In the genomic region with DNA sequence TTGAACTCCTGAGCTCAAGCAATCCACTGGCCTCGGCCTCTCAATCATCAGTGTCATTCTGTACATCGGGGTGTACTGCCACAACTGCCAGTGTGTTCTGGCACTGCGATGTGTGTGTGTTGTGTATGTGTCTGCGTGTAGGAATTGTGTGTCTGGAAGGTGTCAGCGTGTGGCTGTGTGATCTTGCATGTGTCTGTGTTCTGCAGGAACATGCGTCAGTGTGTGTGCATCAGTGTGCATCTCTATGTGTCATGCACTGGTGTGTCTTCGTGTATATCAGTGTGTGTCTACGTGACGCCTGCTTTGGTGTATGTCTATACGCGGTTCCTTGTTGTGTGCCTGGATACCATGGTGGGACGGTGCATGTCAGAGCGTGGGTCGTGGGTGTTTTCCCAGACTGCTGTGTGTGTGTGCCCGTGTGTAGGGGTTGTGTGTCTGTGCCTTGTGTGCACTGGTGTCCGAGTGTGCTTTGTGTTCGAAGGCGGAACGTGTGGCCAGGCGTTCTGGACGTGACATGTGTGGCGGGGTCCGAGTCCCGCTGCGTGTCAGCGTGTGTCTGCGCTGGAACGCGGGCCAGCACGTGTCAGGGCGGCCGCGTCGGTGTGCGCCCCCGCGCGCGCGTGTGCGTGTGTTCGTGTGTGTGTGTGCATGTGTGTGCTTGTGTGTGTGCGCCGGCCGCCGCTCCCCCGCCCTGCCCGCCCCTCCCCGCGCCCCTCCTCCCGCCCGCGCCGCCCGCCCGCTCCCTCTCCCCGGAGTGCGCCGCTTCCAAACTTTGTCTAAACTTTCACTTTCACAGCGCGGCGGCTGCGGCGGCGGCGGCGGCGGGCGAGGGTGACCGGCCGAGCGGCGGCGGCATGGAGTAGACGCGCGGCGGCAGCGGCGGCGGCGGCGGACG, we compare ENCODE assay signal across 8 cellular contexts. TPM values are rescaled to one million over a fixed set of nuclear protein-coding genes. Genes with fewer than 3 reads are reported as not detected.
DNase-seq lines count a peak whose midpoint lies in the region; ATAC-seq and TF ChIP-seq lines count a peak whose summit lies in the region.

A gene (plus strand): TSS at position 775 of the 895 bp plus-strand sequence. CDS start 363 bp downstream, outside the sequence.

- peaks cover 0 to 5% of the 10 kb centered on the region in 2 donors for H3K36me3 ChIP-seq in gastroesophageal sphincter
- H3K36me3 ChIP-seq in neutrophil, result no peaks in the 10 kb centered on the region
- H3K36me3 ChIP-seq in upper lobe of left lung, result peaks cover 0 to 2% (median 0%) of the 10 kb centered on the region in 4 donors

- H3K36me3 Mint-ChIP-seq in activated naive CD4-positive, alpha-beta T cell treated with anti-CD3 and anti-CD28 coated beads, Interleukin-2, amount 10 ng/mL, durations not matched to agents 7 days and 5 days, result no peaks in the 10 kb centered on the region

- H3K27me3 ChIP-seq in gastroesophageal sphincter (no peaks in the 10 kb centered on the region), neutrophil (peaks cover 75% of the 10 kb centered on the region), upper lobe of left lung (peaks cover 0 to 3% (median 2%) of the 10 kb centered on the region in 4 donors)

- 66% methylated on average over 3 of the region's 84 CpGs; no CpG with 5 or more reads in 1 of the 2 donors for WGBS in gastroesophageal sphincter (ENCODE audit: low coverage in 1 of 2), 2 donors
- WGBS in upper lobe of left lung, 2 donors, result 34 to 79% methylated on average over 4 to 20 of the region's 84 CpGs

- peak within 1 kb of the TSS; percentile 79 for H3K4me3 Mint-ChIP-seq in activated naive CD4-positive, alpha-beta T cell treated with anti-CD3 and anti-CD28 coated beads, Interleukin-2, amount 10 ng/mL, durations not matched to agents 7 days and 5 days

- H3K27ac ChIP-seq in gastroesophageal sphincter (peak within 1 kb of the TSS; percentile 49 to 98 (median 94)), neutrophil (no peak within 1 kb of the TSS), upper lobe of left lung (peak within 1 kb of the TSS; percentile 90 to 94 (median 94))

- H3K4me3 ChIP-seq in gastroesophageal sphincter, result peak within 1 kb of the TSS; percentile 50 to 91
- H3K4me3 ChIP-seq in neutrophil (ENCODE audit: low read depth in 1 of 2, low read length in 1 of 2), result peak within 1 kb of the TSS; percentile 27 to 57
- peak within 1 kb of the TSS; percentile 69 to 88 (median 84) for H3K4me3 ChIP-seq in upper lobe of left lung

- H3K9me3 Mint-ChIP-seq in activated naive CD4-positive, alpha-beta T cell treated with anti-CD3 and anti-CD28 coated beads, Interleukin-2, amount 10 ng/mL, durations not matched to agents 7 days and 5 days, result no peaks in the 10 kb centered on the region

- DNase-seq in H4 (ENCODE audit: low spot score) (peak; percentile 37), RPMI8226 (peak; percentile 78), upper lobe of left lung (peak; percentile 62 to 95), SW480 (ENCODE audit: low spot score) (no peak), SK-N-DZ (ENCODE audit: low spot score) (no peak)
- peak; percentile 78 for DNase-seq in activated naive CD4-positive, alpha-beta T cell treated with anti-CD3 and anti-CD28 coated beads, Interleukin-2, amount 10 ng/mL, durations not matched to agents 7 days and 5 days

- ATAC-seq in gastroesophageal sphincter, result peak; percentile 69
- peak in 1 of 2 donors; percentile 66 for ATAC-seq in upper lobe of left lung (ENCODE audit: low FRiP score in 2 of 2)

- H3K4me1 Mint-ChIP-seq in activated naive CD4-positive, alpha-beta T cell treated with anti-CD3 and anti-CD28 coated beads, Interleukin-2, amount 10 ng/mL, durations not matched to agents 7 days and 5 days, result peaks cover 7% of the 10 kb centered on the region

- CTCF ChIA-PET in activated naive CD4-positive, alpha-beta T cell treated with anti-CD3 and anti-CD28 coated beads, Interleukin-2, amount 10 ng/mL, durations not matched to agents 7 days and 5 days (lab: Charles Lee), result interaction anchor here (1.3 kb wide), 1 partner anchor 29 kb away, joined by 6 read pairs; no protein-coding TSS in a partner anchor

- TF ChIP-seq POLR2A in gastroesophageal sphincter (IDR thresholded peaks at IDR 0.05), result no peak
- no peak for TF ChIP-seq POLR2A in upper lobe of left lung (IDR thresholded peaks at IDR 0.05)

- peaks cover 61% of the 10 kb centered on the region for H3K27me3 Mint-ChIP-seq in activated naive CD4-positive, alpha-beta T cell treated with anti-CD3 and anti-CD28 coated beads, Interleukin-2, amount 10 ng/mL, durations not matched to agents 7 days and 5 days

- no peak for TF ChIP-seq EP300 in gastroesophageal sphincter (IDR thresholded peaks at IDR 0.05)
- TF ChIP-seq EP300 in upper lobe of left lung (IDR thresholded peaks at IDR 0.05), result no peak

- H3K9me3 ChIP-seq in gastroesophageal sphincter, result no peaks in the 10 kb centered on the region
- no peaks in the 10 kb centered on the region for H3K9me3 ChIP-seq in neutrophil
- H3K9me3 ChIP-seq in upper lobe of left lung, result no peaks in the 10 kb centered on the region

- no peak for TF ChIP-seq CTCF in gastroesophageal sphincter (IDR thresholded peaks at IDR 0.05)
- TF ChIP-seq CTCF in neutrophil (IDR thresholded peaks at IDR 0.05), result no peak
- peak in 1 of 6 experiments; percentile 6 for TF ChIP-seq CTCF in upper lobe of left lung (IDR thresholded peaks at IDR 0.05)

- peak within 1 kb of the TSS; percentile 52 for H3K27ac Mint-ChIP-seq in activated naive CD4-positive, alpha-beta T cell treated with anti-CD3 and anti-CD28 coated beads, Interleukin-2, amount 10 ng/mL, durations not matched to agents 7 days and 5 days

- H3K4me1 ChIP-seq in gastroesophageal sphincter, result peaks cover 0 to 43% (median 28%) of the 10 kb centered on the region in 3 donors
- peaks cover 9 to 15% of the 10 kb centered on the region in 2 experiments for H3K4me1 ChIP-seq in neutrophil (ENCODE audit: control insufficient read depth in 1 of 2, insufficient read depth in 1 of 2, low read depth in 1 of 2, low read length in 1 of 2)
- peaks cover 14 to 42% (median 25%) of the 10 kb centered on the region in 4 donors for H3K4me1 ChIP-seq in upper lobe of left lung

RNA-seq across cellular contexts. Expression of the gene that starts here (rescaled TPM):
- 9.6 and 13.8 TPM in 2 replicates for total RNA-seq in H4 (2014; rRNA removed; shearing (Covaris generic))
- total RNA-seq in gastroesophageal sphincter (100 to 1,000 TPM in 1 of 4 donors, 10 to 100 TPM in 3; 44.7 to 145 (median 72.4) TPM), upper lobe of left lung (100 to 1,000 TPM in 3 of 6 donors, 10 to 100 TPM in 3; 64.0 to 188 (median 107) TPM)
- polyA plus RNA-seq in SK-N-DZ (2014; cell fraction: cytosol; rRNA removed), result 0.15 and 0.17 TPM in 2 replicates
- polyA plus RNA-seq in SK-N-DZ (2014; cell fraction: nucleus; rRNA removed), result 0.09 and 0.22 TPM in 2 replicates

Comparison
In these comparisons a context has a peak if more than half of its experiments do, and no peak if none do; other contexts are left out.
1. DNase-seq: peak in H4 (single experiment), RPMI8226 (single experiment), activated naive CD4-positive, alpha-beta T cell treated with anti-CD3 and anti-CD28 coated beads, Interleukin-2, amount 10 ng/mL, durations not matched to agents 7 days and 5 days (single experiment) and upper lobe of left lung (2 of 2); none in SW480 (single experiment) and SK-N-DZ (single experiment).
2. Peak in every context shown above with its lines, with median percentiles within 50 percentile points of each other: H3K4me3 ChIP-seq.